In genomic region chr22:31752096-31752847, GRCh38 we compare ENCODE assay signal across 9 cellular contexts. TPM values are rescaled to one million over a fixed set of nuclear protein-coding genes. Genes with fewer than 3 reads are reported as not detected.
DNase-seq lines count a peak whose midpoint lies in the region; ATAC-seq, FAIRE-seq and TF ChIP-seq lines count a peak whose summit lies in the region.
"Had no signal": no experiment of that assay in that cellular context is flagged by ENCODE, and none has a peak within 500 bp of the region (broad histone marks: within the 10 kb centered on the region; RNA-seq: fewer than 3 reads in every experiment).

No MANE protein-coding gene starts in this region.

- peak overlapping the region; percentile 89 for H3K4me3 Mint-ChIP-seq in astrocyte (ENCODE audit: unreplicated experiment)
- H3K4me3 Mint-ChIP-seq in mesothelial cell of epicardium = peak overlapping the region; percentile 73

- H3K27me3 ChIP-seq in left ventricle myocardium inferior (ENCODE audit: low read depth) = no peaks in the 10 kb centered on the region
- H3K27me3 ChIP-seq in astrocyte (ENCODE audit: insufficient read depth, low read length) = no peaks in the 10 kb centered on the region
- H3K27me3 ChIP-seq in upper lobe of right lung = no peaks in the 10 kb centered on the region

- H3K9me3 Mint-ChIP-seq in astrocyte (ENCODE audit: unreplicated experiment) (no peaks in the 10 kb centered on the region), mesothelial cell of epicardium (no peaks in the 10 kb centered on the region)

- intact Hi-C loops in left ventricle myocardium inferior (cut with micrococcal nuclease) (no loop called here), Right ventricle myocardium superior (cut with DNase I) (loop anchor here (10.0 kb wide), 2 partner anchors 87 to 193 kb away; partner anchors contain the start of genes PISD and YWHAH), upper lobe of right lung (cut with DNase I) (no loop called here)

- H3K27ac Mint-ChIP-seq in astrocyte (ENCODE audit: unreplicated experiment) (peak overlapping the region; percentile 98), mesothelial cell of epicardium (peak overlapping the region; percentile 100)

- H3K4me2 ChIP-seq in astrocyte (ENCODE audit: low read length) = peak overlapping the region; percentile 94

- H3K79me2 ChIP-seq in astrocyte (ENCODE audit: insufficient read depth, low read length) = peaks cover 44% of the 10 kb centered on the region

- H2AFZ ChIP-seq in astrocyte (ENCODE audit: low read depth, low read length) = peak overlapping the region; percentile 90

- peak overlapping the region; percentile 93 for H3K9ac ChIP-seq in astrocyte (ENCODE audit: low read length)
- H3K9ac ChIP-seq: KMS-11 had no signal

- H3K9me3 ChIP-seq in left ventricle myocardium inferior (replicated peaks) (no peaks in the 10 kb centered on the region), astrocyte (ENCODE audit: insufficient read depth, low read depth, low read length) (no peaks in the 10 kb centered on the region), upper lobe of right lung (no peaks in the 10 kb centered on the region)

- FAIRE-seq in astrocyte (lab: Jason Lieb, UNC) (no peak), D721Med (lab: Jason Lieb, UNC) (no peak)

- H3K27me3 Mint-ChIP-seq in astrocyte (ENCODE audit: low read depth, unreplicated experiment) (no peaks in the 10 kb centered on the region), mesothelial cell of epicardium (ENCODE audit: low read depth) (no peaks in the 10 kb centered on the region)

- H3K36me3 Mint-ChIP-seq in astrocyte (ENCODE audit: low read depth, unreplicated experiment) (no peaks in the 10 kb centered on the region), mesothelial cell of epicardium (peaks cover 6% of the 10 kb centered on the region)

- H3K36me3 ChIP-seq in left ventricle myocardium inferior = peaks cover 3% of the 10 kb centered on the region
- H3K36me3 ChIP-seq in astrocyte (ENCODE audit: insufficient read depth, low read length) = no peaks in the 10 kb centered on the region
- no peaks in the 10 kb centered on the region for H3K36me3 ChIP-seq in upper lobe of right lung

- H3K4me3 ChIP-seq in left ventricle myocardium inferior = no peak overlapping the region
- no peak overlapping the region for H3K4me3 ChIP-seq in astrocyte (ENCODE audit: insufficient read depth, low read depth, low read length)
- peak overlapping the region; percentile 80 for H3K4me3 ChIP-seq in upper lobe of right lung

- no peaks in the 10 kb centered on the region for H4K20me1 ChIP-seq in astrocyte (ENCODE audit: insufficient read depth, low read length)

- DNase-seq in left ventricle myocardium inferior (no peak), Right ventricle myocardium superior (no peak), astrocyte (ENCODE audit: low read depth) (no peak), mesothelial cell of epicardium (ENCODE audit: low spot score in 2 of 2, unreplicated experiment in 2 of 2) (no peak), upper lobe of right lung (no peak), D721Med (ENCODE audit: insufficient read length, low spot score) (no peak), OCI-M1 (lab: John Stamatoyannopoulos, UW) (no peak), mesenteric fat pad (ENCODE audit: low spot score) (no peak)

- H3K27ac ChIP-seq in left ventricle myocardium inferior (replicated peaks) = peak overlapping the region; percentile 97
- no peak overlapping the region for H3K27ac ChIP-seq in astrocyte (ENCODE audit: low read depth, low read length)
- peak overlapping the region; percentile 94 for H3K27ac ChIP-seq in upper lobe of right lung
- H3K27ac ChIP-seq: KMS-11 had no signal

- no peak for ATAC-seq in Right ventricle myocardium superior (ENCODE audit: poor library complexity)
- no peak for ATAC-seq in upper lobe of right lung

- peaks cover 26% of the 10 kb centered on the region for H3K4me1 Mint-ChIP-seq in astrocyte (ENCODE audit: low read depth, unreplicated experiment)
- peaks cover 50% of the 10 kb centered on the region for H3K4me1 Mint-ChIP-seq in mesothelial cell of epicardium

- H3K4me1 ChIP-seq in left ventricle myocardium inferior = peaks cover 69% of the 10 kb centered on the region
- H3K4me1 ChIP-seq in astrocyte (ENCODE audit: insufficient read depth, low read length) = peaks cover 38% of the 10 kb centered on the region
- peaks cover 39% of the 10 kb centered on the region for H3K4me1 ChIP-seq in upper lobe of right lung

- TF ChIP-seq CTCF in left ventricle myocardium inferior (IDR thresholded peaks at IDR 0.05; ENCODE audit: borderline replicate concordance) = no peak
- TF ChIP-seq CTCF in astrocyte (IDR thresholded peaks at IDR 0.05; ENCODE audit: insufficient read depth, low read depth, low read length) = no peak
- no peak for TF ChIP-seq CTCF in mesothelial cell of epicardium (IDR thresholded peaks at IDR 0.05; ENCODE audit: unreplicated experiment)
- no peak for TF ChIP-seq CTCF in upper lobe of right lung (IDR thresholded peaks at IDR 0.05)
- TF ChIP-seq CTCF in D721Med (IDR thresholded peaks at IDR 0.05; ENCODE audit: insufficient read depth, missing control alignments) = no peak

RNA-seq across cellular contexts. Expression of gene DEPDC5, which starts 1.5 kb away (rescaled TPM):
- total RNA-seq in left ventricle myocardium inferior (11.4 TPM), Right ventricle myocardium superior (10.8 TPM), astrocyte (13.0 and 16.2 TPM in 2 replicates), mesothelial cell of epicardium (31.0 to 39.5 TPM (median 38.3 TPM) in 3 replicates), upper lobe of right lung (24.7 TPM), mesenteric fat pad (24.7 TPM)

RNA-seq across cellular contexts. Expression of gene PRR14L, which starts 2.3 kb away (rescaled TPM):
- total RNA-seq in left ventricle myocardium inferior (14.3 TPM), Right ventricle myocardium superior (17.8 TPM), astrocyte (59.6 and 69.8 TPM in 2 replicates), mesothelial cell of epicardium (58.9 to 62.0 TPM (median 61.7 TPM) in 3 replicates), upper lobe of right lung (53.3 TPM), mesenteric fat pad (39.7 TPM)
